ENCODE assay signal across 8 cellular contexts in genomic region chr9:92138157-92138959, GRCh38. TPM values are rescaled to one million over a fixed set of nuclear protein-coding genes. Genes with fewer than 3 reads are reported as not detected.
DNase-seq lines count a peak whose midpoint lies in the region; ATAC-seq, FAIRE-seq and TF ChIP-seq lines count a peak whose summit lies in the region.

No MANE protein-coding gene starts in this region.

- H4K91ac ChIP-seq in trophoblast cell (ENCODE audit: low read depth, low read length): no peak overlapping the region

- no peak overlapping the region for H3K23ac ChIP-seq in trophoblast cell (ENCODE audit: low read length)

- H3K9me3 ChIP-seq in gastroesophageal sphincter (no peaks in the 10 kb centered on the region), trophoblast cell (ENCODE audit: insufficient read depth, low read depth, low read length) (no peaks in the 10 kb centered on the region)

- peak overlapping the region; percentile 8 for H4K8ac ChIP-seq in trophoblast cell (ENCODE audit: low read depth, low read length)

- no peak for TF ChIP-seq EP300 in gastroesophageal sphincter (IDR thresholded peaks at IDR 0.05)

- no peak overlapping the region for H2BK120ac ChIP-seq in trophoblast cell (ENCODE audit: insufficient read depth, low read length, poor library complexity)

- FAIRE-seq in urothelium cell line (lab: Jason Lieb, UNC): no peak

- peaks cover 7% of the 10 kb centered on the region for H3K79me2 ChIP-seq in trophoblast cell (ENCODE audit: control insufficient read depth, insufficient read depth, low read length, poor library complexity)

- no peak overlapping the region for H2BK5ac ChIP-seq in trophoblast cell (ENCODE audit: low read depth, low read length, poor library complexity)

- 47 to 76% methylated on average over 4 to 5 of the region's 22 CpGs for WGBS in gastroesophageal sphincter (ENCODE audit: low coverage in 1 of 2), 2 donors
- no CpG with 5 or more reads among the region's 22 CpGs for WGBS in trophoblast cell (ENCODE audit: extremely low coverage, insufficient coverage, insufficient read length)

- H3K14ac ChIP-seq in trophoblast cell (ENCODE audit: low read length): no peak overlapping the region

- H3K27me3 ChIP-seq in gastroesophageal sphincter: peaks cover 34% of the 10 kb centered on the region
- H3K27me3 ChIP-seq in trophoblast cell (ENCODE audit: insufficient read depth, low read length): no peaks in the 10 kb centered on the region

- no peak overlapping the region for H2AFZ ChIP-seq in trophoblast cell (ENCODE audit: insufficient read depth, low read length, poor library complexity)

- no peak overlapping the region for H4K12ac ChIP-seq in trophoblast cell (ENCODE audit: low read depth, low read length)

- H3K27ac ChIP-seq in gastroesophageal sphincter (no peak overlapping the region), trophoblast cell (ENCODE audit: low read depth, low read length) (no peak overlapping the region)

- no peak overlapping the region for H2BK12ac ChIP-seq in trophoblast cell (ENCODE audit: low read length)

- no peak overlapping the region for H3K4ac ChIP-seq in trophoblast cell (ENCODE audit: low read depth, low read length)

- ATAC-seq in HG02678 (IDR thresholded peaks at IDR 0.05; ENCODE audit: unreplicated experiment) (peak; percentile 45), gastroesophageal sphincter (peak; percentile 47), HG03565 (IDR thresholded peaks at IDR 0.05; ENCODE audit: unreplicated experiment) (no peak)

- no peak overlapping the region for H3K9ac ChIP-seq in trophoblast cell (ENCODE audit: low read length)

- H3K18ac ChIP-seq in trophoblast cell (ENCODE audit: low read length): peak overlapping the region; percentile 4

- DNase-seq in COR-L47 (lab: John Stamatoyannopoulos, UW): peak; percentile 64
- peak; percentile 71 for DNase-seq in RPMI8226
- peak; percentile 41 for DNase-seq in activated gamma-delta T cell (lab: John Stamatoyannopoulos, UW)
- DNase-seq in trophoblast cell: peak; percentile 39 to 77
- peak; percentile 54 for DNase-seq in urothelium cell line (ENCODE audit: low spot score)

- H3K36me3 ChIP-seq in gastroesophageal sphincter (no peaks in the 10 kb centered on the region), trophoblast cell (ENCODE audit: control insufficient read depth in 1 of 2, insufficient read depth in 2 of 2, low read length in 2 of 2) (no peaks in the 10 kb centered on the region)

- TF ChIP-seq CTCF in gastroesophageal sphincter (IDR thresholded peaks at IDR 0.05): peak; percentile 53 to 96 (median 80)

- H3K4me3 ChIP-seq in gastroesophageal sphincter (no peak overlapping the region), trophoblast cell (ENCODE audit: low read depth, low read length) (no peak overlapping the region)

- no peak overlapping the region for H3K4me2 ChIP-seq in trophoblast cell (ENCODE audit: low read length)

- H2AK5ac ChIP-seq in trophoblast cell (ENCODE audit: low read length): no peak overlapping the region

- peaks cover 0 to 38% (median 12%) of the 10 kb centered on the region in 3 donors for H3K4me1 ChIP-seq in gastroesophageal sphincter
- H3K4me1 ChIP-seq in trophoblast cell (ENCODE audit: control insufficient read depth in 1 of 2, insufficient read depth in 2 of 2, low read length in 2 of 2): peaks cover 5 to 15% of the 10 kb centered on the region in 2 experiments

- TF ChIP-seq POLR2A in gastroesophageal sphincter (IDR thresholded peaks at IDR 0.05): no peak

- H3K79me1 ChIP-seq in trophoblast cell (ENCODE audit: low read length): peaks cover 14% of the 10 kb centered on the region

RNA-seq across cellular contexts. Expression of gene SPTLC1, which starts 23.1 kb away (rescaled TPM):
- 10 to 100 TPM; 56.0 to 73.9 (median 64.0) TPM for total RNA-seq in gastroesophageal sphincter
- polyA plus RNA-seq in trophoblast cell (2013): 91.7 and 94.4 TPM in 2 replicates
